In genomic region chr17:2156666-2157065, GRCh38 we compare ENCODE assay signal across 22 cellular contexts.
A peak's percentile ranks its signal among the peaks of the same experiment; 100 is the strongest.
DNase-seq lines count a peak whose midpoint lies in the region; ATAC-seq, FAIRE-seq and TF ChIP-seq lines count a peak whose summit lies in the region.
"Had no signal": no experiment of that assay in that cellular context is flagged by ENCODE, and none has a peak within 500 bp of the region (broad histone marks: within the 10 kb centered on the region; RNA-seq: fewer than 3 reads in every experiment).

No MANE protein-coding gene starts in this region.

- no peak for TF ChIP-seq RAD21 in SK-N-SH (IDR thresholded peaks at IDR 0.05; ENCODE audit: low read length)

- no peaks in the 10 kb centered on the region for H4K20me1 ChIP-seq in SK-N-SH (ENCODE audit: insufficient read depth)

- no peaks in the 10 kb centered on the region for H3K9me3 Mint-ChIP-seq in immature natural killer cell
- H3K9me3 Mint-ChIP-seq in stimulated activated effector memory CD8-positive, alpha-beta T cell treated with anti-CD3 and anti-CD28 coated beads, Interleukin-12 subunit alpha, Interleukin-12 subunit beta, amount 100 ng/mL, for 72 hours, result no peaks in the 10 kb centered on the region
- H3K9me3 Mint-ChIP-seq: stimulated activated naive CD8-positive, alpha-beta T cell treated with anti-CD3 and anti-CD28 coated beads, Interleukin-15, Interleukin-2, amounts not matched to agents 100 ng/mL and 50 ng/mL, for 24 hours; T-helper 2 cell treated with Interferon-gamma antibody and Interleukin-4, amounts not matched to agents 5 μg/mL and 100 μg/mL, for 36 hours had no signal

- no peak overlapping the region for H3K4me3 ChIP-seq in SK-N-SH (ENCODE audit: low read depth in 2 of 2, low read length in 1 of 2)
- H3K4me3 ChIP-seq in SJSA1, result no peak overlapping the region
- no peak overlapping the region for H3K4me3 ChIP-seq in small intestine (ENCODE audit: low read depth in 1 of 2, low read length in 2 of 2)
- H3K4me3 ChIP-seq: adrenal gland, esophagus muscularis mucosa, right lobe of liver had no signal

- H3K36me3 ChIP-seq in SK-N-SH (replicated peaks in 1 of 2; ENCODE audit: control insufficient read depth in 1 of 2, insufficient read depth in 2 of 2, low read length in 1 of 2) (peaks cover 0 to 41% of the 10 kb centered on the region in 2 experiments), SJSA1 (peaks cover 9% of the 10 kb centered on the region), small intestine (ENCODE audit: control insufficient read depth in 2 of 2, insufficient read depth in 2 of 2, low read length in 2 of 2) (no peaks in the 10 kb centered on the region)
- H3K36me3 ChIP-seq: adrenal gland had no signal

- H3K27ac Mint-ChIP-seq in immature natural killer cell, result peak overlapping the region; percentile 29 to 66 (median 42)
- H3K27ac Mint-ChIP-seq in stimulated activated effector memory CD8-positive, alpha-beta T cell treated with anti-CD3 and anti-CD28 coated beads, Interleukin-12 subunit alpha, Interleukin-12 subunit beta, amount 100 ng/mL, for 72 hours, result peak overlapping the region; percentile 34
- H3K27ac Mint-ChIP-seq: B cell; stimulated activated naive CD8-positive, alpha-beta T cell treated with anti-CD3 and anti-CD28 coated beads, Interleukin-15, Interleukin-2, amounts not matched to agents 100 ng/mL and 50 ng/mL, for 24 hours; T-helper 2 cell treated with Interferon-gamma antibody and Interleukin-4, amounts not matched to agents 5 μg/mL and 100 μg/mL, for 36 hours had no signal

- no peaks in the 10 kb centered on the region for H3K27me3 ChIP-seq in SK-N-SH (ENCODE audit: insufficient read depth)
- no peaks in the 10 kb centered on the region for H3K27me3 ChIP-seq in SJSA1 (replicated peaks)
- no peaks in the 10 kb centered on the region for H3K27me3 ChIP-seq in small intestine (ENCODE audit: control insufficient read depth in 2 of 2, insufficient read depth in 2 of 2, low read length in 2 of 2)
- H3K27me3 ChIP-seq: adrenal gland, esophagus muscularis mucosa, right lobe of liver had no signal

- H3K9me3 ChIP-seq in SK-N-SH (no peaks in the 10 kb centered on the region), SJSA1 (replicated peaks) (no peaks in the 10 kb centered on the region), small intestine (ENCODE audit: control insufficient read depth, low read depth) (no peaks in the 10 kb centered on the region)
- H3K9me3 ChIP-seq: adrenal gland, esophagus muscularis mucosa, right lobe of liver had no signal

- H3K36me3 Mint-ChIP-seq in immature natural killer cell, result peaks cover 13 to 30% (median 20%) of the 10 kb centered on the region in 3 donors
- H3K36me3 Mint-ChIP-seq in stimulated activated effector memory CD8-positive, alpha-beta T cell treated with anti-CD3 and anti-CD28 coated beads, Interleukin-12 subunit alpha, Interleukin-12 subunit beta, amount 100 ng/mL, for 72 hours, result peaks cover 61% of the 10 kb centered on the region

- H3F3A ChIP-seq in SK-N-SH (replicated peaks; ENCODE audit: insufficient read depth), result no peaks in the 10 kb centered on the region

- no peak overlapping the region for H3K9ac ChIP-seq in SK-N-SH

- no peaks in the 10 kb centered on the region; the same call in 1 of the 2 replicates for H3K79me2 ChIP-seq in SK-N-SH (ENCODE audit: insufficient read depth)

- TF ChIP-seq POLR2A in GM18505 (IDR thresholded peaks at IDR 0.05; ENCODE audit: borderline replicate concordance, extremely low read depth, insufficient read depth, insufficient read length), result no peak

- H3K27ac ChIP-seq in SK-N-SH (ENCODE audit: low read depth in 2 of 2, low read length in 1 of 2) (peak overlapping the region; percentile 33 to 47; a peak in 3 of 4 replicates), SJSA1 (peak overlapping the region; percentile 40; the same call in 1 of the 2 replicates), small intestine (ENCODE audit: low read depth in 1 of 2, low read length in 1 of 2) (peak overlapping the region in 1 of 2 donors; percentile 29)
- H3K27ac ChIP-seq: 22Rv1, right lobe of liver had no signal

- peaks cover 0 to 5% (median 0%) of the 10 kb centered on the region in 3 donors for H3K27me3 Mint-ChIP-seq in immature natural killer cell (ENCODE audit: low read depth in 3 of 3)
- H3K27me3 Mint-ChIP-seq: B cell; stimulated activated naive CD8-positive, alpha-beta T cell treated with anti-CD3 and anti-CD28 coated beads, Interleukin-15, Interleukin-2, amounts not matched to agents 100 ng/mL and 50 ng/mL, for 24 hours had no signal

- H3K9me2 ChIP-seq in SK-N-SH, result no peaks in the 10 kb centered on the region

- H3K4me2 ChIP-seq in SK-N-SH, result no peak overlapping the region

- TF ChIP-seq EP300 in SK-N-SH (IDR thresholded peaks at IDR 0.05; ENCODE audit: borderline replicate concordance in 1 of 2, low read depth in 1 of 2, low read length in 1 of 2), result no peak

- no peak; the same call in 2 of the 3 replicates for ATAC-seq in SK-N-SH treated with all-trans-retinoic acid at 6 μM for 48 hours
- no peak for ATAC-seq in stimulated activated effector memory CD8-positive, alpha-beta T cell treated with anti-CD3 and anti-CD28 coated beads, Interleukin-12 subunit alpha, Interleukin-12 subunit beta, amount 100 ng/mL, for 72 hours
- no peak for ATAC-seq in GM18505 (IDR thresholded peaks at IDR 0.05; ENCODE audit: unreplicated experiment)
- ATAC-seq: activated CD4-positive, CD25-positive, alpha-beta regulatory T cell treated with anti-CD3 and anti-CD28 coated beads, Interleukin-2, amount 50 U/mL, for 24 hours had no signal

- CTCF ChIA-PET in SK-N-SH (lab: Yijun Ruan, JAX), result interaction anchor here (1.0 to 2.7 kb wide), 5 partner anchors 15 to 103 kb away, joined by 3 to 11 read pairs (median 4); partner anchors contain the start of gene HIC1

- DNase-seq in SK-N-SH, result no peak
- no peak for DNase-seq in SJSA1 (ENCODE audit: low read depth in 1 of 2, low spot score in 2 of 2)
- DNase-seq in immature natural killer cell, result no peak
- no peak for DNase-seq in stimulated activated effector memory CD8-positive, alpha-beta T cell treated with anti-CD3 and anti-CD28 coated beads, Interleukin-12 subunit alpha, Interleukin-12 subunit beta, amount 100 ng/mL, for 72 hours (ENCODE audit: low spot score in 2 of 2)
- no peak for DNase-seq in small intestine
- DNase-seq in putamen (ENCODE audit: low spot score), result no peak
- DNase-seq: effector CD4-positive, alpha-beta T cell; left ventricle myocardium superior; NCI-H146; NCI-H748 treated with DMSO at 0.1 percent for 48 hours; occipital lobe; right lobe of liver; stimulated activated CD4-positive, alpha-beta T cell treated with anti-CD3 and anti-CD28 coated beads, Interleukin-1b, Interleukin-23, amount 100 ng/mL, for 48 hours had no signal

- peak overlapping the region in 3 of 5 donors; percentile 7 to 40 (median 17) for H3K4me3 Mint-ChIP-seq in immature natural killer cell
- H3K4me3 Mint-ChIP-seq in stimulated activated effector memory CD8-positive, alpha-beta T cell treated with anti-CD3 and anti-CD28 coated beads, Interleukin-12 subunit alpha, Interleukin-12 subunit beta, amount 100 ng/mL, for 72 hours, result no peak overlapping the region
- H3K4me3 Mint-ChIP-seq: B cell; stimulated activated naive CD8-positive, alpha-beta T cell treated with anti-CD3 and anti-CD28 coated beads, Interleukin-15, Interleukin-2, amounts not matched to agents 100 ng/mL and 50 ng/mL, for 24 hours; T-helper 2 cell treated with Interferon-gamma antibody and Interleukin-4, amounts not matched to agents 5 μg/mL and 100 μg/mL, for 36 hours had no signal

- WGBS in SK-N-SH (ENCODE audit: low lambda C conversion rate), result 96% methylated on average over 8 of the region's 8 CpGs
- 90 to 97% (median 97%) methylated on average over 8 of the region's 8 CpGs for WGBS in small intestine, 3 donors

- peaks cover 43 to 44% of the 10 kb centered on the region in 2 donors for H3K4me1 Mint-ChIP-seq in immature natural killer cell
- H3K4me1 Mint-ChIP-seq in stimulated activated effector memory CD8-positive, alpha-beta T cell treated with anti-CD3 and anti-CD28 coated beads, Interleukin-12 subunit alpha, Interleukin-12 subunit beta, amount 100 ng/mL, for 72 hours, result no peaks in the 10 kb centered on the region

- no peak overlapping the region for H2AFZ ChIP-seq in SK-N-SH (ENCODE audit: low read depth)

- FAIRE-seq in small intestine (lab: Jason Lieb, UNC), result no peak

- POLR2A ChIA-PET in SK-N-SH (lab: Yijun Ruan, JAX), result interaction anchor here (1.2 kb wide), 1 partner anchor 12 kb away, joined by 5 read pairs; no protein-coding TSS in a partner anchor

- H3K4me1 ChIP-seq in SK-N-SH (ENCODE audit: control insufficient read depth in 1 of 2, insufficient read depth in 2 of 2, low read depth in 1 of 2, low read length in 1 of 2) (peaks cover 0 to 3% of the 10 kb centered on the region in 2 experiments; a peak in 1 of 4 replicates), SJSA1 (replicated peaks) (peaks cover 28% of the 10 kb centered on the region), small intestine (ENCODE audit: control insufficient read depth in 2 of 2, insufficient read depth in 1 of 2, low read depth in 1 of 2, low read length in 1 of 2) (no peaks in the 10 kb centered on the region)

- TF ChIP-seq CTCF in SK-N-SH (IDR thresholded peaks at IDR 0.05), result no peak

TF ChIP-seq in SK-N-SH treated with all-trans-retinoic acid at 6 μM for 48 hours, 23 proteins besides CTCF, POLR2A, EP300 and RAD21 (continues in another document):
- TF ChIP-seq TOX (CRISPR knock-in tag; IDR thresholded peaks at IDR 0.05; ENCODE audit: borderline replicate concordance), result no peak
- no peak for TF ChIP-seq BACH2 (CRISPR knock-in tag; IDR thresholded peaks at IDR 0.05; ENCODE audit: borderline replicate concordance)
- TF ChIP-seq ZNF565 (CRISPR knock-in tag; conservative IDR thresholded peaks at IDR 0.05; ENCODE audit: low read depth), result no peak
- TF ChIP-seq ZFP3 (CRISPR knock-in tag; IDR thresholded peaks at IDR 0.05), result no peak
- TF ChIP-seq PATZ1 (CRISPR knock-in tag; IDR thresholded peaks at IDR 0.05; ENCODE audit: borderline replicate concordance), result no peak
